ENCODE assay signal across 9 cellular contexts in the genomic region with DNA sequence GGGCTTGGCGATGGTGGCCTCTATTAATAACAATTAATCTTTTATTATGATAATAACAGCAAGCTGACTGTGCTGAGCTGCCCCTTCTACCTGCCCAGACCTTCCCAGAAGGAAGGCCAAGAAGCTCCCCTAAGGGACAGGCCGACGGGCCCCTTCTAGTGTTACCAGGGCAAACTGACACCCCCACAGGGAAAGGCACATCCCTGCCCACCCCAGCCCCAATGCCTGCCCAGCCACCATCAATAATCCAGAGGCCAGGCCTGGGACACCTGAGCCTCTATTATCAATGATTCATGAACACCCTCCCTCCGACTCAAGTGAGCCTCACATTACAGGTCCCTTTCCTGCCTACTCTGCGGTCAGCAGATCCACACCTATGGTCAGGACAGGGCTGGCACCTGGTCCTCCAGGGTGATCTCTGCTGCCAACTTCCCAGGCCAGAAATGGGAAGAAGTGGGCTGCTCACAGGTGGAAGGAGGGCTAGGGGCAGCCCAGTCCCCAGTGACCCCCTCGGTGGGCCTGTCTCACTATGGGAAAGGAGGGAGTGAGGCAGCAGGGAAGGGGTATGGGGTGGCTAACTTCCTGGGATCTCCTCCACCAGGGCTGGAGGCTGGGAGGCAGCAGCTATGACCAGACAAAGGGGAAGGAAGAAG. TPM values are rescaled to one million over a fixed set of nuclear protein-coding genes. Genes with fewer than 3 reads are reported as not detected.
DNase-seq lines count a peak whose midpoint lies in the region; ATAC-seq, FAIRE-seq and TF ChIP-seq lines count a peak whose summit lies in the region.
"Had no signal": no experiment of that assay in that cellular context is flagged by ENCODE, and none has a peak within 500 bp of the region (broad histone marks: within the 10 kb centered on the region; RNA-seq: fewer than 3 reads in every experiment).

No MANE protein-coding gene starts in this region.

- no peak for DNase-seq in activated T-cell treated with anti-CD3 and anti-CD28 coated beads, Interleukin-2, amount 50 U/mL, for 72 hours
- DNase-seq in activated T-cell treated with anti-CD3 and anti-CD28 coated beads, Interleukin-2, amount 50 U/mL, for 1 hour: no peak
- DNase-seq in K562 (ENCODE audit: extremely low read depth in 1 of 4, low spot score in 3 of 4) (no peak), lung (ENCODE audit: low spot score) (no peak), type B pancreatic cell (ENCODE audit: extremely low spot score, unreplicated experiment) (no peak), left lobe of liver (ENCODE audit: low spot score) (no peak), OCI-M1 (lab: John Stamatoyannopoulos, UW) (no peak), NCI-H226 (no peak)
- DNase-seq: stimulated activated CD4-positive, alpha-beta T cell treated with anti-CD3 and anti-CD28 coated beads, Interleukin-4, amount 100 ng/mL, for 24 hours had no signal

- H3K27ac Mint-ChIP-seq in activated T-cell treated with anti-CD3 and anti-CD28 coated beads, Interleukin-2, amount 50 U/mL, for 72 hours: peak overlapping the region; percentile 43
- H3K27ac Mint-ChIP-seq in type B pancreatic cell: no peak overlapping the region

- intact Hi-C loops in K562 (cut with micrococcal nuclease): no loop called here

- POLR2A ChIA-PET in K562 (lab: Yijun Ruan, JAX): interaction anchor here (0.7 to 1.7 kb wide), 6 partner anchors 10 to 99 kb away, joined by 3 to 8 read pairs (median 4); a partner anchor contains a TSS

- in situ Hi-C loops in K562 (cut with MboI): no loop called here

- H3K27ac ChIP-seq in K562 (ENCODE audit: extremely low read depth, low read depth, low read length) (peak overlapping the region; percentile 74), lung (ENCODE audit: low read depth in 1 of 2, low read length in 1 of 2) (peak overlapping the region; percentile 78 to 82)

- H3K36me3 ChIP-seq in K562 (ENCODE audit: control insufficient read depth, insufficient read depth, low read length) (peaks cover 6% of the 10 kb centered on the region; the same call in 2 of the 3 replicates), lung (ENCODE audit: control insufficient read depth in 2 of 2, insufficient read depth in 2 of 2, low read length in 2 of 2) (peaks cover 0 to 24% of the 10 kb centered on the region in 2 donors)

- CTCF ChIA-PET in K562 (lab: Yijun Ruan, JAX; ENCODE audit: low intra/inter-chr PET ratio): no interaction called here

- H3K27me3 ChIP-seq in K562 (ENCODE audit: control insufficient read depth in 2 of 2, insufficient read depth in 2 of 2, low read length in 2 of 2) (no peaks in the 10 kb centered on the region), lung (ENCODE audit: control insufficient read depth, insufficient read depth) (no peaks in the 10 kb centered on the region)

- peak overlapping the region; percentile 98 for H3K4me2 ChIP-seq in K562 (ENCODE audit: insufficient read depth, low read length)

- H3K9me1 ChIP-seq in K562 (ENCODE audit: control insufficient read depth, insufficient read depth, low read length): no peaks in the 10 kb centered on the region

- TF ChIP-seq CTCF in K562 (IDR thresholded peaks at IDR 0.05 in 2 of 3, conservative IDR thresholded peaks at IDR 0.05 in 1 of 3; ENCODE audit: insufficient read depth in 2 of 3, low read depth in 1 of 3, low read length in 3 of 3) (no peak), lung (IDR thresholded peaks at IDR 0.05; ENCODE audit: control extremely low read depth, extremely low read depth) (no peak), type B pancreatic cell (conservative IDR thresholded peaks at IDR 0.05) (no peak)

- peak overlapping the region; percentile 88 to 98 for H3K4me3 Mint-ChIP-seq in activated T-cell treated with anti-CD3 and anti-CD28 coated beads, Interleukin-2, amount 50 U/mL, for 72 hours
- peak overlapping the region; percentile 68 for H3K4me3 Mint-ChIP-seq in type B pancreatic cell

- peaks cover 14 to 17% of the 10 kb centered on the region in 2 donors for H3K36me3 Mint-ChIP-seq in activated T-cell treated with anti-CD3 and anti-CD28 coated beads, Interleukin-2, amount 50 U/mL, for 72 hours (ENCODE audit: insufficient read depth in 2 of 2)
- H3K36me3 Mint-ChIP-seq in type B pancreatic cell: no peaks in the 10 kb centered on the region

- H3K79me2 ChIP-seq in K562 (ENCODE audit: control insufficient read depth, insufficient read depth, low read length): peaks cover 51% of the 10 kb centered on the region

- H3K9me3 ChIP-seq in K562 (replicated peaks; ENCODE audit: control insufficient read depth, insufficient read depth, low read depth, low read length) (no peaks in the 10 kb centered on the region), lung (ENCODE audit: control insufficient read depth in 2 of 2, insufficient read depth in 1 of 2, low read length in 1 of 2) (no peaks in the 10 kb centered on the region)

- no peak for TF ChIP-seq RAD21 in K562 (CRISPR knock-in tag; conservative IDR thresholded peaks at IDR 0.05 in 1 of 2, IDR thresholded peaks at IDR 0.05 in 1 of 2)

- TF ChIP-seq POLR2A in K562 (conservative IDR thresholded peaks at IDR 0.05): no peak

- no peak for FAIRE-seq in K562 (lab: Jason Lieb, UNC)

- peaks cover 88% of the 10 kb centered on the region for H3K4me1 Mint-ChIP-seq in activated T-cell treated with anti-CD3 and anti-CD28 coated beads, Interleukin-2, amount 50 U/mL, for 72 hours (ENCODE audit: low read depth)
- H3K4me1 Mint-ChIP-seq in type B pancreatic cell (ENCODE audit: unreplicated experiment): peaks cover 18% of the 10 kb centered on the region

- no peaks in the 10 kb centered on the region for H3K9me3 Mint-ChIP-seq in activated T-cell treated with anti-CD3 and anti-CD28 coated beads, Interleukin-2, amount 50 U/mL, for 72 hours
- no peaks in the 10 kb centered on the region for H3K9me3 Mint-ChIP-seq in type B pancreatic cell

- WGBS in K562 (ENCODE audit: insufficient coverage, low coverage, missing lambda C conversion rate): 8% methylated on average over 2 of the region's 6 CpGs
- WGBS in lung, 2 donors: 74 to 78% methylated on average over 6 of the region's 6 CpGs

- H3K4me3 ChIP-seq in K562: peak overlapping the region; percentile 67
- no peak overlapping the region for H3K4me3 ChIP-seq in lung

- no peak for ATAC-seq in activated T-cell treated with anti-CD3 and anti-CD28 coated beads, Interleukin-2, amount 50 U/mL, for 72 hours (replicated peaks in 1 of 2)
- no peak for ATAC-seq in K562
- ATAC-seq in lung (ENCODE audit: insufficient read depth, low FRiP score): no peak
- no peak for ATAC-seq in left lobe of liver

- no peaks in the 10 kb centered on the region for H3K27me3 Mint-ChIP-seq in activated T-cell treated with anti-CD3 and anti-CD28 coated beads, Interleukin-2, amount 50 U/mL, for 72 hours (ENCODE audit: low read depth)
- no peaks in the 10 kb centered on the region for H3K27me3 Mint-ChIP-seq in type B pancreatic cell

- peak overlapping the region; percentile 61 to 96; a peak in 3 of 4 replicates for H3K9ac ChIP-seq in K562 (ENCODE audit: insufficient read depth in 1 of 2, low read depth in 2 of 2, low read length in 2 of 2)

- H2AFZ ChIP-seq in K562 (ENCODE audit: low read depth, low read length): 0 out of 2 replicates have a peak overlapping the region, but pooled peaks have one; percentile 4

- no peak for TF ChIP-seq EP300 in K562 (IDR thresholded peaks at IDR 0.05; ENCODE audit: low read length)

- H3K4me1 ChIP-seq in K562 (replicated peaks in 1 of 2; ENCODE audit: control insufficient read depth in 2 of 2, insufficient read depth in 2 of 2, low read length in 2 of 2) (peaks cover 37 to 48% of the 10 kb centered on the region in 2 experiments), lung (ENCODE audit: control insufficient read depth in 2 of 2, insufficient read depth in 2 of 2, low read length in 2 of 2) (peaks cover 13 to 27% of the 10 kb centered on the region in 2 donors)

- BruUV-seq in K562 (replicated peaks; lab: Mats Ljungman, UMichigan): no TSS peak

- H4K20me1 ChIP-seq in K562 (replicated peaks; ENCODE audit: control insufficient read depth, insufficient read depth, low read length): no peaks in the 10 kb centered on the region

RNA-seq across cellular contexts. Expression of a gene that starts 1.8 kb away (rescaled TPM):
- 100 to 1,000 TPM; 124 to 133 TPM for total RNA-seq in activated T-cell treated with anti-CD3 and anti-CD28 coated beads, Interleukin-2, amount 50 U/mL, for 72 hours
- 4.4 and 12.4 TPM in 2 replicates for total RNA-seq in K562 (2011; cell fraction: chromatin; rRNA removed; ENCODE audit: low replicate concordance)
- total RNA-seq in K562 (2011; cell fraction: nucleolus; rRNA removed): 15.1 and 18.7 TPM in 2 replicates
- 6.9 and 10.0 TPM in 2 replicates for total RNA-seq in K562 (2011; cell fraction: nucleoplasm; rRNA removed)
- 49.1 and 56.9 TPM in 2 replicates for total RNA-seq in K562 (2014; rRNA removed)
- 9.6 and 11.4 TPM in 2 replicates for total RNA-seq in K562 (2014; rRNA removed; fragmentation: Illumina TruSeq; extraction: Trizol)
- total RNA-seq in K562 (2015; rRNA removed; fragmentation: Illumina TruSeq; extraction: Trizol): 26.8 and 27.0 TPM in 2 replicates
- 49.1 and 53.6 TPM in 2 replicates for total RNA-seq in K562 (2021)
- polyA plus RNA-seq in K562 (2011; rRNA removed): 35.7 and 47.1 TPM in 2 replicates
- polyA plus RNA-seq in K562 (2011; cell fraction: cytosol; rRNA removed): 68.9 and 112 TPM in 2 replicates
- 30.0 and 32.4 TPM in 2 replicates for polyA plus RNA-seq in K562 (2011; cell fraction: nucleus; rRNA removed)
- 38.0 and 90.9 TPM in 2 replicates for polyA plus RNA-seq in K562 (2012)
- 29.7 and 43.9 TPM in 2 replicates for polyA plus RNA-seq in K562 (2014; fragmentation: Illumina TruSeq; extraction: Trizol)
- polyA plus RNA-seq in K562 (2014; fragmentation: Nextera tagmentation; extraction: Ambion mirVana): 1 to 10 TPM in 1 of 2 experiments, under 1 TPM in 1; 0.11 to 1.7 TPM
- 59.4 and 61.9 TPM in 2 replicates for polyA plus RNA-seq in K562 (2014; rRNA removed)
- 21.1 and 22.8 TPM in 2 replicates for polyA minus RNA-seq in K562 (2011; rRNA and poly(A)+ RNA removed)
- polyA minus RNA-seq in K562 (2011; cell fraction: cytosol; rRNA and poly(A)+ RNA removed): 37.2 and 37.3 TPM in 2 replicates
- polyA minus RNA-seq in K562 (2011; cell fraction: nucleus; rRNA and poly(A)+ RNA removed): 6.6 and 9.1 TPM in 2 replicates
- 10 to 100 TPM; 25.7 to 90.3 TPM for total RNA-seq in lung
- polyA plus RNA-seq in lung: 100 to 1,000 TPM in 1 of 2 donors, 10 to 100 TPM in 1; 31.1 to 104 TPM
- total RNA-seq in type B pancreatic cell (ENCODE audit: low replicate concordance): 33.7 and 39.3 TPM in 2 replicates
- total RNA-seq in left lobe of liver: 16.8 TPM

RNA-seq across cellular contexts. Expression of a gene that starts 8.4 kb away (rescaled TPM):
- total RNA-seq in activated T-cell treated with anti-CD3 and anti-CD28 coated beads, Interleukin-2, amount 50 U/mL, for 72 hours: 100 to 1,000 TPM; 119 to 121 TPM
- total RNA-seq in K562 (2011; cell fraction: chromatin; rRNA removed; ENCODE audit: low replicate concordance): 11.6 and 26.7 TPM in 2 replicates
- total RNA-seq in K562 (2011; cell fraction: nucleolus; rRNA removed): 12.4 and 21.7 TPM in 2 replicates
- 15.0 and 16.4 TPM in 2 replicates for total RNA-seq in K562 (2011; cell fraction: nucleoplasm; rRNA removed)
- total RNA-seq in K562 (2014; rRNA removed): 4.4 and 4.5 TPM in 2 replicates
- total RNA-seq in K562 (2014; rRNA removed; fragmentation: Illumina TruSeq; extraction: Trizol): 3.3 TPM in 2 replicates
- 2.0 and 2.8 TPM in 2 replicates for total RNA-seq in K562 (2015; rRNA removed; fragmentation: Illumina TruSeq; extraction: Trizol)
- 5.0 and 7.0 TPM in 2 replicates for total RNA-seq in K562 (2021)
- polyA plus RNA-seq in K562 (2011; rRNA removed): 9.2 and 9.9 TPM in 2 replicates
- 9.0 and 11.2 TPM in 2 replicates for polyA plus RNA-seq in K562 (2011; cell fraction: cytosol; rRNA removed)
- 37.5 and 44.1 TPM in 2 replicates for polyA plus RNA-seq in K562 (2011; cell fraction: nucleus; rRNA removed)
- 5.9 and 21.1 TPM in 2 replicates for polyA plus RNA-seq in K562 (2012)
- polyA plus RNA-seq in K562 (2014; fragmentation: Illumina TruSeq; extraction: Trizol): 6.5 and 6.6 TPM in 2 replicates
- polyA plus RNA-seq in K562 (2014; fragmentation: Nextera tagmentation; extraction: Ambion mirVana): 1 to 10 TPM; 1.4 to 1.5 TPM
- 4.6 and 6.9 TPM in 2 replicates for polyA plus RNA-seq in K562 (2014; rRNA removed)
- polyA minus RNA-seq in K562 (2011; rRNA and poly(A)+ RNA removed): 4.8 and 5.7 TPM in 2 replicates
- 2.2 and 2.7 TPM in 2 replicates for polyA minus RNA-seq in K562 (2011; cell fraction: cytosol; rRNA and poly(A)+ RNA removed)
- 6.2 and 7.9 TPM in 2 replicates for polyA minus RNA-seq in K562 (2011; cell fraction: nucleus; rRNA and poly(A)+ RNA removed)
- total RNA-seq in lung: 10 to 100 TPM; 18.2 to 45.0 TPM
- 10 to 100 TPM; 25.0 to 53.6 TPM for polyA plus RNA-seq in lung
- 5.2 and 8.0 TPM in 2 replicates for total RNA-seq in type B pancreatic cell (ENCODE audit: low replicate concordance)
- total RNA-seq in left lobe of liver: 4.2 TPM

RNA-seq across cellular contexts. Expression of a gene that starts 11.7 kb away (rescaled TPM):
- total RNA-seq in activated T-cell treated with anti-CD3 and anti-CD28 coated beads, Interleukin-2, amount 50 U/mL, for 72 hours: 1 to 10 TPM; 1.2 to 2.3 TPM
- not detected in 2 replicates for total RNA-seq in K562 (2011; cell fraction: chromatin; rRNA removed; ENCODE audit: low replicate concordance)
- total RNA-seq in K562 (2011; cell fraction: nucleolus; rRNA removed): 0.13 TPM in 1 of 2 replicates, not detected in the other
- total RNA-seq in K562 (2011; cell fraction: nucleoplasm; rRNA removed): 0.15 TPM in 1 of 2 replicates, not detected in the other
- total RNA-seq in K562 (2014; rRNA removed) (not detected in 2 replicates), K562 (2014; rRNA removed; fragmentation: Illumina TruSeq; extraction: Trizol) (not detected in 2 replicates), K562 (2015; rRNA removed; fragmentation: Illumina TruSeq; extraction: Trizol) (not detected in 2 replicates), K562 (2021) (not detected in 2 replicates), lung (1 to 10 TPM in 1 of 2 donors, under 1 TPM in 1; 0.20 to 1.1 TPM), type B pancreatic cell (ENCODE audit: low replicate concordance) (0.22 TPM in 1 of 2 replicates, not detected in the other), left lobe of liver (not detected)
- polyA plus RNA-seq in K562 (2011; rRNA removed) (not detected in 2 replicates), K562 (2014; fragmentation: Illumina TruSeq; extraction: Trizol) (not detected in 2 replicates), K562 (2014; fragmentation: Nextera tagmentation; extraction: Ambion mirVana) (not detected), K562 (2014; rRNA removed) (not detected in 2 replicates), lung (under 1 TPM; 0.37 TPM)
- not detected in 2 replicates for polyA plus RNA-seq in K562 (2011; cell fraction: cytosol; rRNA removed)
- 0.10 TPM in 1 of 2 replicates, not detected in the other for polyA plus RNA-seq in K562 (2011; cell fraction: nucleus; rRNA removed)
- polyA plus RNA-seq in K562 (2012): 0.01 and 0.21 TPM in 2 replicates
- polyA minus RNA-seq in K562 (2011; rRNA and poly(A)+ RNA removed): not detected in 2 replicates
- polyA minus RNA-seq in K562 (2011; cell fraction: cytosol; rRNA and poly(A)+ RNA removed): not detected in 2 replicates
- not detected in 2 replicates for polyA minus RNA-seq in K562 (2011; cell fraction: nucleus; rRNA and poly(A)+ RNA removed)

RNA-seq across cellular contexts. Expression of a gene that starts 39.2 kb away (rescaled TPM):
- total RNA-seq in activated T-cell treated with anti-CD3 and anti-CD28 coated beads, Interleukin-2, amount 50 U/mL, for 72 hours: 10 to 100 TPM; 62.7 to 63.6 TPM
- 14.5 and 27.2 TPM in 2 replicates for total RNA-seq in K562 (2011; cell fraction: chromatin; rRNA removed; ENCODE audit: low replicate concordance)
- total RNA-seq in K562 (2011; cell fraction: nucleolus; rRNA removed): 14.3 and 26.5 TPM in 2 replicates
- total RNA-seq in K562 (2011; cell fraction: nucleoplasm; rRNA removed): 13.9 and 14.0 TPM in 2 replicates
- 21.8 and 27.3 TPM in 2 replicates for total RNA-seq in K562 (2014; rRNA removed)
- total RNA-seq in K562 (2014; rRNA removed; fragmentation: Illumina TruSeq; extraction: Trizol): 22.7 and 23.8 TPM in 2 replicates
- total RNA-seq in K562 (2015; rRNA removed; fragmentation: Illumina TruSeq; extraction: Trizol): 34.5 and 36.8 TPM in 2 replicates
- 24.3 and 27.6 TPM in 2 replicates for total RNA-seq in K562 (2021)
- 30.4 and 34.4 TPM in 2 replicates for polyA plus RNA-seq in K562 (2011; rRNA removed)
- polyA plus RNA-seq in K562 (2011; cell fraction: cytosol; rRNA removed): 35.6 and 59.5 TPM in 2 replicates
- polyA plus RNA-seq in K562 (2011; cell fraction: nucleus; rRNA removed): 26.6 and 46.7 TPM in 2 replicates
- 28.0 and 35.8 TPM in 2 replicates for polyA plus RNA-seq in K562 (2012)
- 39.2 and 41.6 TPM in 2 replicates for polyA plus RNA-seq in K562 (2014; fragmentation: Illumina TruSeq; extraction: Trizol)
- polyA plus RNA-seq in K562 (2014; fragmentation: Nextera tagmentation; extraction: Ambion mirVana): 10 to 100 TPM; 37.8 to 49.5 TPM
- polyA plus RNA-seq in K562 (2014; rRNA removed): 21.4 and 24.4 TPM in 2 replicates
- 21.4 and 27.1 TPM in 2 replicates for polyA minus RNA-seq in K562 (2011; rRNA and poly(A)+ RNA removed)
- polyA minus RNA-seq in K562 (2011; cell fraction: cytosol; rRNA and poly(A)+ RNA removed): 20.3 and 25.5 TPM in 2 replicates
- polyA minus RNA-seq in K562 (2011; cell fraction: nucleus; rRNA and poly(A)+ RNA removed): 9.0 and 9.6 TPM in 2 replicates
- total RNA-seq in lung: 10 to 100 TPM; 38.7 to 85.1 TPM
- 10 to 100 TPM; 56.8 to 57.6 TPM for polyA plus RNA-seq in lung
- total RNA-seq in type B pancreatic cell (ENCODE audit: low replicate concordance): 57.1 and 60.8 TPM in 2 replicates
- 187 TPM for total RNA-seq in left lobe of liver

RNA-seq across cellular contexts. Expression of a gene that starts 41.3 kb away (rescaled TPM):
- 100 to 1,000 TPM; 113 to 120 TPM for total RNA-seq in activated T-cell treated with anti-CD3 and anti-CD28 coated beads, Interleukin-2, amount 50 U/mL, for 72 hours
- 32.1 and 34.4 TPM in 2 replicates for total RNA-seq in K562 (2011; cell fraction: chromatin; rRNA removed; ENCODE audit: low replicate concordance)
- 18.3 and 21.8 TPM in 2 replicates for total RNA-seq in K562 (2011; cell fraction: nucleolus; rRNA removed)
- total RNA-seq in K562 (2011; cell fraction: nucleoplasm; rRNA removed): 32.9 and 48.2 TPM in 2 replicates
- total RNA-seq in K562 (2014; rRNA removed): 22.0 and 29.6 TPM in 2 replicates
- total RNA-seq in K562 (2014; rRNA removed; fragmentation: Illumina TruSeq; extraction: Trizol): 37.1 and 41.0 TPM in 2 replicates
- total RNA-seq in K562 (2015; rRNA removed; fragmentation: Illumina TruSeq; extraction: Trizol): 36.1 and 39.0 TPM in 2 replicates
- total RNA-seq in K562 (2021): 44.4 and 45.9 TPM in 2 replicates
- polyA plus RNA-seq in K562 (2011; rRNA removed): 38.0 and 62.9 TPM in 2 replicates
- polyA plus RNA-seq in K562 (2011; cell fraction: cytosol; rRNA removed): 25.3 and 36.3 TPM in 2 replicates
- 9.0 and 10.3 TPM in 2 replicates for polyA plus RNA-seq in K562 (2011; cell fraction: nucleus; rRNA removed)
- polyA plus RNA-seq in K562 (2012): 26.5 and 47.8 TPM in 2 replicates
- 45.3 and 46.2 TPM in 2 replicates for polyA plus RNA-seq in K562 (2014; fragmentation: Illumina TruSeq; extraction: Trizol)
- 1 to 10 TPM; 6.4 to 8.0 TPM for polyA plus RNA-seq in K562 (2014; fragmentation: Nextera tagmentation; extraction: Ambion mirVana)
- 30.6 and 37.7 TPM in 2 replicates for polyA plus RNA-seq in K562 (2014; rRNA removed)
- polyA minus RNA-seq in K562 (2011; rRNA and poly(A)+ RNA removed): 59.8 and 79.3 TPM in 2 replicates
- 28.9 and 31.4 TPM in 2 replicates for polyA minus RNA-seq in K562 (2011; cell fraction: cytosol; rRNA and poly(A)+ RNA removed)
- 9.8 and 14.4 TPM in 2 replicates for polyA minus RNA-seq in K562 (2011; cell fraction: nucleus; rRNA and poly(A)+ RNA removed)
- total RNA-seq in lung: 10 to 100 TPM; 61.0 to 72.8 TPM
- polyA plus RNA-seq in lung: 10 to 100 TPM; 19.4 to 41.2 TPM
- 74.2 and 96.8 TPM in 2 replicates for total RNA-seq in type B pancreatic cell (ENCODE audit: low replicate concordance)
- total RNA-seq in left lobe of liver: 18.6 TPM
